18 cellular contexts compared by ENCODE assay signal in genomic region chr14:102518063-102518648, GRCh38. TPM values are rescaled to one million over a fixed set of nuclear protein-coding genes. Genes with fewer than 3 reads are reported as not detected.
A peak's percentile ranks its signal among the peaks of the same experiment; 100 is the strongest.
DNase-seq lines count a peak whose midpoint lies in the region; FAIRE-seq and TF ChIP-seq lines count a peak whose summit lies in the region.
"Had no signal": no experiment of that assay in that cellular context is flagged by ENCODE, and none has a peak within 500 bp of the region (broad histone marks: within the 10 kb centered on the region; RNA-seq: fewer than 3 reads in every experiment).

No MANE protein-coding gene starts in this region.

- H3K36me3 Mint-ChIP-seq in activated naive CD8-positive, alpha-beta T cell, result no peaks in the 10 kb centered on the region
- H3K36me3 Mint-ChIP-seq in activated naive CD8-positive, alpha-beta T cell treated with anti-CD3 and anti-CD28 coated beads for 36 hours, result no peaks in the 10 kb centered on the region
- no peaks in the 10 kb centered on the region for H3K36me3 Mint-ChIP-seq in activated CD4-positive, alpha-beta memory T cell treated with anti-CD3 and anti-CD28 coated beads for 36 hours
- H3K36me3 Mint-ChIP-seq in type B pancreatic cell, result no peaks in the 10 kb centered on the region

- no peaks in the 10 kb centered on the region for H3K9me3 ChIP-seq in kidney (ENCODE audit: control insufficient read depth in 1 of 2, low read length in 2 of 2)
- H3K9me3 ChIP-seq: Peyer's patch, sigmoid colon, thyroid gland had no signal

- CTCF ChIA-PET in activated CD4-positive, alpha-beta memory T cell treated with anti-CD3 and anti-CD28 coated beads for 36 hours (lab: Charles Lee), result interaction anchor here (0.5 to 1.5 kb wide), 6 partner anchors 11 to 587 kb away, joined by 3 to 12 read pairs (median 4); no protein-coding TSS in a partner anchor

- no peak overlapping the region for H3K27ac Mint-ChIP-seq in activated naive CD8-positive, alpha-beta T cell
- no peak overlapping the region for H3K27ac Mint-ChIP-seq in activated naive CD8-positive, alpha-beta T cell treated with anti-CD3 and anti-CD28 coated beads for 36 hours
- H3K27ac Mint-ChIP-seq in activated CD4-positive, alpha-beta memory T cell treated with anti-CD3 and anti-CD28 coated beads for 36 hours, result no peak overlapping the region
- H3K27ac Mint-ChIP-seq in type B pancreatic cell, result peak overlapping the region; percentile 64

- no peak overlapping the region for H3K9ac ChIP-seq in kidney (ENCODE audit: low read length in 2 of 2)

- H3K4me1 ChIP-seq in kidney (ENCODE audit: control insufficient read depth in 1 of 2, insufficient read depth in 1 of 2, low read depth in 1 of 2, low read length in 2 of 2), result peaks cover 0 to 3% of the 10 kb centered on the region in 2 donors

- H3K27ac ChIP-seq in kidney (ENCODE audit: low read depth in 2 of 2, low read length in 2 of 2) (no peak overlapping the region), caudate nucleus (ENCODE audit: low read depth, low read length) (no peak overlapping the region)

- intact Hi-C loops in activated CD4-positive, alpha-beta memory T cell treated with anti-CD3 and anti-CD28 coated beads for 36 hours (cut with micrococcal nuclease), result no loop called here
- intact Hi-C loops in kidney (cut with DNase I), result no loop called here

- no peak overlapping the region for H3K4me3 ChIP-seq in kidney (ENCODE audit: low read length in 2 of 2)

- H3K36me3 ChIP-seq in kidney (ENCODE audit: control insufficient read depth in 1 of 2, insufficient read depth in 2 of 2, low read length in 2 of 2), result no peaks in the 10 kb centered on the region
- H3K36me3 ChIP-seq: Peyer's patch, sigmoid colon, thyroid gland had no signal

- peaks cover 7% of the 10 kb centered on the region for H3K4me1 Mint-ChIP-seq in activated naive CD8-positive, alpha-beta T cell (ENCODE audit: low read depth)
- H3K4me1 Mint-ChIP-seq in activated naive CD8-positive, alpha-beta T cell treated with anti-CD3 and anti-CD28 coated beads for 36 hours, result peaks cover 8% of the 10 kb centered on the region
- peaks cover 6% of the 10 kb centered on the region for H3K4me1 Mint-ChIP-seq in activated CD4-positive, alpha-beta memory T cell treated with anti-CD3 and anti-CD28 coated beads for 36 hours (ENCODE audit: low read depth)
- H3K4me1 Mint-ChIP-seq in type B pancreatic cell (ENCODE audit: unreplicated experiment), result peaks cover 6% of the 10 kb centered on the region

- H3K27me3 Mint-ChIP-seq in activated naive CD8-positive, alpha-beta T cell, result peaks cover 3% of the 10 kb centered on the region
- H3K27me3 Mint-ChIP-seq in activated naive CD8-positive, alpha-beta T cell treated with anti-CD3 and anti-CD28 coated beads for 36 hours, result peaks cover 16% of the 10 kb centered on the region
- H3K27me3 Mint-ChIP-seq in activated CD4-positive, alpha-beta memory T cell treated with anti-CD3 and anti-CD28 coated beads for 36 hours, result peaks cover 7% of the 10 kb centered on the region
- H3K27me3 Mint-ChIP-seq in type B pancreatic cell, result peaks cover 2% of the 10 kb centered on the region

- H3K9me3 Mint-ChIP-seq in activated naive CD8-positive, alpha-beta T cell (ENCODE audit: low read depth), result no peaks in the 10 kb centered on the region
- no peaks in the 10 kb centered on the region for H3K9me3 Mint-ChIP-seq in activated naive CD8-positive, alpha-beta T cell treated with anti-CD3 and anti-CD28 coated beads for 36 hours
- no peaks in the 10 kb centered on the region for H3K9me3 Mint-ChIP-seq in activated CD4-positive, alpha-beta memory T cell treated with anti-CD3 and anti-CD28 coated beads for 36 hours
- no peaks in the 10 kb centered on the region for H3K9me3 Mint-ChIP-seq in type B pancreatic cell

- POLR2A ChIA-PET in activated CD4-positive, alpha-beta memory T cell treated with anti-CD3 and anti-CD28 coated beads for 36 hours (lab: Charles Lee), result interaction anchor here (1.0 kb wide), 1 partner anchor 8 kb away, joined by 3 read pairs; the partner anchor contains the start of gene ANKRD9

- no peak for TF ChIP-seq CTCF in kidney (IDR thresholded peaks at IDR 0.05; ENCODE audit: borderline replicate concordance, extremely low read depth, insufficient read depth)
- TF ChIP-seq CTCF in type B pancreatic cell (conservative IDR thresholded peaks at IDR 0.05), result no peak

- FAIRE-seq in kidney (lab: Jason Lieb, UNC), result no peak
- FAIRE-seq: HTR-8/SVneo had no signal

- DNase-seq in activated naive CD8-positive, alpha-beta T cell treated with anti-CD3 and anti-CD28 coated beads for 36 hours, result no peak
- no peak for DNase-seq in activated CD4-positive, alpha-beta memory T cell treated with anti-CD3 and anti-CD28 coated beads for 36 hours
- DNase-seq in kidney (peak; percentile 51), type B pancreatic cell (ENCODE audit: extremely low spot score, unreplicated experiment) (no peak), SKM-1 treated with dmso at 0.1 percent for 144 hours (lab: John Stamatoyannopoulos, UW; ENCODE audit: unreplicated experiment) (no peak), anterior cingulate cortex (lab: John Stamatoyannopoulos, UW) (no peak), caudate nucleus (lab: John Stamatoyannopoulos, UW) (no peak)
- DNase-seq: activated CD4-positive, CD25-positive, alpha-beta regulatory T cell treated with anti-CD3 and anti-CD28 coated beads, Interleukin-2, amount 50 U/mL, for 72 hours; activated T-cell treated with anti-CD3 and anti-CD28 coated beads, Interleukin-2, amount 50 U/mL, for 1 hour; hippocampal formation; left ventricle myocardium superior; MM.1S; NCI-H2029 treated with DMSO at 0.1 percent for 48 hours; thyroid gland had no signal

- peak overlapping the region; percentile 72 for H3K4me3 Mint-ChIP-seq in activated naive CD8-positive, alpha-beta T cell
- H3K4me3 Mint-ChIP-seq in activated naive CD8-positive, alpha-beta T cell treated with anti-CD3 and anti-CD28 coated beads for 36 hours, result no peak overlapping the region
- peak overlapping the region; percentile 17 for H3K4me3 Mint-ChIP-seq in activated CD4-positive, alpha-beta memory T cell treated with anti-CD3 and anti-CD28 coated beads for 36 hours
- peak overlapping the region; percentile 85 for H3K4me3 Mint-ChIP-seq in type B pancreatic cell

RNA-seq across cellular contexts. Expression of gene ANKRD9, which starts 8.6 kb away (rescaled TPM):
- total RNA-seq in activated naive CD8-positive, alpha-beta T cell treated with anti-CD3 and anti-CD28 coated beads for 36 hours, result 10 to 100 TPM; 10.7 to 10.9 TPM
- 10 to 100 TPM; 15.2 to 17.5 TPM for total RNA-seq in activated CD4-positive, alpha-beta memory T cell treated with anti-CD3 and anti-CD28 coated beads for 36 hours
- 18.7 TPM for total RNA-seq in kidney
- 26.0 TPM for polyA plus RNA-seq in kidney (ENCODE audit: insufficient read depth, low read depth, low replicate concordance)
- 31.4 and 46.6 TPM in 2 replicates for total RNA-seq in type B pancreatic cell (ENCODE audit: low replicate concordance)
